Comparison of ENCODE assay signal across 8 cellular contexts in the genomic region with DNA sequence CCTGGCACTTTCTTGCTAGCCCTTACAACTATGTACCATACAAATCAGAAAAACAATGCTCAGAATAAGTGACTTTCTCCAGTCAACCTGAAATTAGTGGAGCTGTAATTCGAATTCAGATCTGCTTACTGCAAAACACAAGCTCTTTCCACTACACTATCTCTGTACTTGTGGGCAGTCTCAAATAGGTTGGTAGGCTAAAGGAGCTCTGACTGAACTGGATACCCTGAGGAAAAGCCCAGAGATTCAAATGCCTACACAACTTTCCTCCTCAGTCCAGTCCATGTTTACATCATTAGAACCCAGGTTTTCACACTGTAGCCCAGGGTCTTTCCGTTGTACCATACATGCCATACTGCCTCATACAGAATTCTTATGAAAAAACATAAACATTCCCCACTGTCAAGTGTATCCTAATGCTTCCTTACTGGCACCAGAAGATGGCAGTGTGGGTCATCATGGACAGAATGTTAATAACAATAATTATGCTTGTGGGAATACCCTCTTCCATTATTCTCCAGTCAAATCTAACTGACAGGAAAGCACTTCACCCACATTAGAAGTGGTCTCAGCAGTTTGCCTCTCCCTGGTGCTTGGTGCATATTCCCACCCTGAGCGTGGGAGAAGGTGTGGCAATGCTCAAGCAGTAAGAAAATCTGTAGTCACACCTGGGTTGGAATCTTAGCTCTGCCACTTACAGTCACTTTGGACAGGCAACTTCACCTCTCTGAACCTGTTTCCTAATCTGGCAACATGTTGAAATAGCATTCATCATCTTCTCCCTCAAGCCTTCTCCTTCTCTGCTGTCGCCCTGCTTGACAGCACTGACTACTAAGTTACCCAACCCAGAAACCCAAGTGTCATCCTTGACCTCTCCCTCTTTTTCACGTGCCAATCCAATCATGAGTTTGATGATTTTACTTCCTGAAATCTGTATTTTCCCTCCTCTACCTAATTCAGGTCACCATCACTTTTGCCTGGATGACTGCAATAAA. TPM values are rescaled to one million over a fixed set of nuclear protein-coding genes. Genes with fewer than 3 reads are reported as not detected.
DNase-seq lines count a peak whose midpoint lies in the region; ATAC-seq, FAIRE-seq and TF ChIP-seq lines count a peak whose summit lies in the region.

No MANE protein-coding gene starts in this region.

- POLR2A ChIA-PET in WTC11 (lab: Charles Lee), result no interaction called here

- ATAC-seq in WTC11 (peak; percentile 68), psoas muscle (peak in 3 of 4 donors; percentile 70 to 90 (median 77))

- H3K4me1 Mint-ChIP-seq in WTC11, result no peaks in the 10 kb centered on the region

- H3K4me3 ChIP-seq in psoas muscle, result no peak overlapping the region

- H3K27me3 Mint-ChIP-seq in WTC11 (ENCODE audit: low read depth), result peaks cover 7% of the 10 kb centered on the region; the same call in 1 of the 2 replicates

- peak; percentile 23; the same call in 1 of the 2 replicates for TF ChIP-seq CTCF in WTC11 (IDR thresholded peaks at IDR 0.05)
- peak; percentile 70 for TF ChIP-seq CTCF in psoas muscle (IDR thresholded peaks at IDR 0.05)

- H3K27ac ChIP-seq in psoas muscle, result no peak overlapping the region

- no peaks in the 10 kb centered on the region for H3K9me3 ChIP-seq in psoas muscle

- no peaks in the 10 kb centered on the region for H3K4me1 ChIP-seq in psoas muscle

- no peak for TF ChIP-seq POLR2A in GM12891 (IDR thresholded peaks at IDR 0.05; ENCODE audit: low read depth, low read length)

- H3K27ac Mint-ChIP-seq in WTC11, result no peak overlapping the region

- H3K9me3 Mint-ChIP-seq in WTC11, result no peaks in the 10 kb centered on the region

- no peaks in the 10 kb centered on the region for H3K27me3 ChIP-seq in psoas muscle (ENCODE audit: insufficient read depth in 3 of 3, low read length in 2 of 3)

- DNase-seq in AG20443 (ENCODE audit: low spot score), result peak; percentile 59
- no peak for DNase-seq in GM12891 (ENCODE audit: insufficient read length, low spot score)
- DNase-seq in NCI-H2171 (lab: John Stamatoyannopoulos, UW), result peak; percentile 23
- no peak for DNase-seq in WTC11 (ENCODE audit: low spot score)
- peak; percentile 37 for DNase-seq in globus pallidus (ENCODE audit: low spot score)
- DNase-seq in psoas muscle, result no peak
- DNase-seq in HuH-7.5 (ENCODE audit: low spot score), result no peak
- DNase-seq in activated effector memory CD4-positive, alpha-beta T cell treated with anti-CD3 and anti-CD28 coated beads, Interleukin-2, amount 50 U/mL, for 16 hours, result no peak

- H3K4me3 Mint-ChIP-seq in WTC11, result no peak overlapping the region

- no peaks in the 10 kb centered on the region for H3K36me3 ChIP-seq in psoas muscle (ENCODE audit: insufficient read depth in 1 of 2, low read depth in 1 of 2)

- peak; percentile 91 for FAIRE-seq in GM12891 (lab: Jason Lieb, UNC)

- H3K36me3 Mint-ChIP-seq in WTC11, result no peaks in the 10 kb centered on the region

- CTCF ChIA-PET in WTC11 (lab: Charles Lee), result interaction anchor here (0.6 to 2.5 kb wide), 8 partner anchors 9 to 1652 kb away, joined by 3 to 34 read pairs (median 3); no protein-coding TSS in a partner anchor

- WGBS in psoas muscle, 3 donors, result 33 to 38% (median 35%) methylated on average over 5 of the region's 5 CpGs

- intact Hi-C loops in psoas muscle (cut with DNase I), result loop anchor here (1.0 to 2.0 kb wide), 2 partner anchors 169 kb away; no protein-coding TSS in a partner anchor

TF ChIP-seq in GM12891, 5 proteins besides CTCF, POLR2A, EP300 and RAD21:
- TF ChIP-seq PAX5 (IDR thresholded peaks at IDR 0.05; ENCODE audit: insufficient read depth, low read length, severe bottlenecking) (no peak), POU2F2 (IDR thresholded peaks at IDR 0.05; ENCODE audit: low read depth, low read length) (no peak), POLR2AphosphoS5 (IDR thresholded peaks at IDR 0.05; ENCODE audit: low read depth, low read length) (no peak), TAF1 (IDR thresholded peaks at IDR 0.05; ENCODE audit: low read depth, low read length) (no peak), SPI1 (IDR thresholded peaks at IDR 0.05; ENCODE audit: low read depth, low read length) (no peak)

TF ChIP-seq in WTC11, 78 proteins besides CTCF, POLR2A, EP300 and RAD21 (continues in another document):
- no peak for TF ChIP-seq NFYB (CRISPR knock-in tag; conservative IDR thresholded peaks at IDR 0.05; ENCODE audit: low read depth)
- TF ChIP-seq ZNF671 (CRISPR knock-in tag; IDR thresholded peaks at IDR 0.05), result no peak
- no peak for TF ChIP-seq ZNF219 (CRISPR knock-in tag; IDR thresholded peaks at IDR 0.05; ENCODE audit: borderline replicate concordance)
- TF ChIP-seq GABPB1 (CRISPR knock-in tag; IDR thresholded peaks at IDR 0.05), result no peak
- TF ChIP-seq, protein P1, sequence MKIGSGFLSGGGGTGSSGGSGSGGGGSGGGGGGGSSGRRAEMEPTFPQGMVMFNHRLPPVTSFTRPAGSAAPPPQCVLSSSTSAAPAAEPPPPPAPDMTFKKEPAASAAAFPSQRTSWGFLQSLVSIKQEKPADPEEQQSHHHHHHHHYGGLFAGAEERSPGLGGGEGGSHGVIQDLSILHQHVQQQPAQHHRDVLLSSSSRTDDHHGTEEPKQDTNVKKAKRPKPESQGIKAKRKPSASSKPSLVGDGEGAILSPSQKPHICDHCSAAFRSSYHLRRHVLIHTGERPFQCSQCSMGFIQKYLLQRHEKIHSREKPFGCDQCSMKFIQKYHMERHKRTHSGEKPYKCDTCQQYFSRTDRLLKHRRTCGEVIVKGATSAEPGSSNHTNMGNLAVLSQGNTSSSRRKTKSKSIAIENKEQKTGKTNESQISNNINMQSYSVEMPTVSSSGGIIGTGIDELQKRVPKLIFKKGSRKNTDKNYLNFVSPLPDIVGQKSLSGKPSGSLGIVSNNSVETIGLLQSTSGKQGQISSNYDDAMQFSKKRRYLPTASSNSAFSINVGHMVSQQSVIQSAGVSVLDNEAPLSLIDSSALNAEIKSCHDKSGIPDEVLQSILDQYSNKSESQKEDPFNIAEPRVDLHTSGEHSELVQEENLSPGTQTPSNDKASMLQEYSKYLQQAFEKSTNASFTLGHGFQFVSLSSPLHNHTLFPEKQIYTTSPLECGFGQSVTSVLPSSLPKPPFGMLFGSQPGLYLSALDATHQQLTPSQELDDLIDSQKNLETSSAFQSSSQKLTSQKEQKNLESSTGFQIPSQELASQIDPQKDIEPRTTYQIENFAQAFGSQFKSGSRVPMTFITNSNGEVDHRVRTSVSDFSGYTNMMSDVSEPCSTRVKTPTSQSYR (CRISPR knock-in tag; IDR thresholded peaks at IDR 0.05), result no peak
- TF ChIP-seq RELA (CRISPR knock-in tag; IDR thresholded peaks at IDR 0.05; ENCODE audit: borderline replicate concordance), result no peak
- no peak for TF ChIP-seq ETV6 (CRISPR knock-in tag; IDR thresholded peaks at IDR 0.05)
- no peak for TF ChIP-seq NR2C2 (CRISPR knock-in tag; IDR thresholded peaks at IDR 0.05)
- TF ChIP-seq ELF4 (CRISPR knock-in tag; IDR thresholded peaks at IDR 0.05; ENCODE audit: low read depth), result no peak
- no peak for TF ChIP-seq PRRX2 (CRISPR knock-in tag; IDR thresholded peaks at IDR 0.05)
- TF ChIP-seq SOX15 (CRISPR knock-in tag; IDR thresholded peaks at IDR 0.05), result no peak
- TF ChIP-seq, protein P2, sequence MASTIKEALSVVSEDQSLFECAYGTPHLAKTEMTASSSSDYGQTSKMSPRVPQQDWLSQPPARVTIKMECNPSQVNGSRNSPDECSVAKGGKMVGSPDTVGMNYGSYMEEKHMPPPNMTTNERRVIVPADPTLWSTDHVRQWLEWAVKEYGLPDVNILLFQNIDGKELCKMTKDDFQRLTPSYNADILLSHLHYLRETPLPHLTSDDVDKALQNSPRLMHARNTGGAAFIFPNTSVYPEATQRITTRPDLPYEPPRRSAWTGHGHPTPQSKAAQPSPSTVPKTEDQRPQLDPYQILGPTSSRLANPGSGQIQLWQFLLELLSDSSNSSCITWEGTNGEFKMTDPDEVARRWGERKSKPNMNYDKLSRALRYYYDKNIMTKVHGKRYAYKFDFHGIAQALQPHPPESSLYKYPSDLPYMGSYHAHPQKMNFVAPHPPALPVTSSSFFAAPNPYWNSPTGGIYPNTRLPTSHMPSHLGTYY (CRISPR knock-in tag; IDR thresholded peaks at IDR 0.05), result no peak
- TF ChIP-seq TEAD1 (CRISPR knock-in tag; IDR thresholded peaks at IDR 0.05), result no peak
- no peak for TF ChIP-seq ATF1 (CRISPR knock-in tag; IDR thresholded peaks at IDR 0.05)
- no peak for TF ChIP-seq SMAD4 (CRISPR knock-in tag; IDR thresholded peaks at IDR 0.05)
- TF ChIP-seq, protein P3, sequence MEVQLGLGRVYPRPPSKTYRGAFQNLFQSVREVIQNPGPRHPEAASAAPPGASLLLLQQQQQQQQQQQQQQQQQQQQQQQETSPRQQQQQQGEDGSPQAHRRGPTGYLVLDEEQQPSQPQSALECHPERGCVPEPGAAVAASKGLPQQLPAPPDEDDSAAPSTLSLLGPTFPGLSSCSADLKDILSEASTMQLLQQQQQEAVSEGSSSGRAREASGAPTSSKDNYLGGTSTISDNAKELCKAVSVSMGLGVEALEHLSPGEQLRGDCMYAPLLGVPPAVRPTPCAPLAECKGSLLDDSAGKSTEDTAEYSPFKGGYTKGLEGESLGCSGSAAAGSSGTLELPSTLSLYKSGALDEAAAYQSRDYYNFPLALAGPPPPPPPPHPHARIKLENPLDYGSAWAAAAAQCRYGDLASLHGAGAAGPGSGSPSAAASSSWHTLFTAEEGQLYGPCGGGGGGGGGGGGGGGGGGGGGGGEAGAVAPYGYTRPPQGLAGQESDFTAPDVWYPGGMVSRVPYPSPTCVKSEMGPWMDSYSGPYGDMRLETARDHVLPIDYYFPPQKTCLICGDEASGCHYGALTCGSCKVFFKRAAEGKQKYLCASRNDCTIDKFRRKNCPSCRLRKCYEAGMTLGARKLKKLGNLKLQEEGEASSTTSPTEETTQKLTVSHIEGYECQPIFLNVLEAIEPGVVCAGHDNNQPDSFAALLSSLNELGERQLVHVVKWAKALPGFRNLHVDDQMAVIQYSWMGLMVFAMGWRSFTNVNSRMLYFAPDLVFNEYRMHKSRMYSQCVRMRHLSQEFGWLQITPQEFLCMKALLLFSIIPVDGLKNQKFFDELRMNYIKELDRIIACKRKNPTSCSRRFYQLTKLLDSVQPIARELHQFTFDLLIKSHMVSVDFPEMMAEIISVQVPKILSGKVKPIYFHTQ (CRISPR knock-in tag; IDR thresholded peaks at IDR 0.05), result no peak
- TF ChIP-seq, protein P4, sequence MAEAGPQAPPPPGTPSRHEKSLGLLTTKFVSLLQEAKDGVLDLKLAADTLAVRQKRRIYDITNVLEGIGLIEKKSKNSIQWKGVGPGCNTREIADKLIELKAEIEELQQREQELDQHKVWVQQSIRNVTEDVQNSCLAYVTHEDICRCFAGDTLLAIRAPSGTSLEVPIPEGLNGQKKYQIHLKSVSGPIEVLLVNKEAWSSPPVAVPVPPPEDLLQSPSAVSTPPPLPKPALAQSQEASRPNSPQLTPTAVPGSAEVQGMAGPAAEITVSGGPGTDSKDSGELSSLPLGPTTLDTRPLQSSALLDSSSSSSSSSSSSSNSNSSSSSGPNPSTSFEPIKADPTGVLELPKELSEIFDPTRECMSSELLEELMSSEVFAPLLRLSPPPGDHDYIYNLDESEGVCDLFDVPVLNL (CRISPR knock-in tag; IDR thresholded peaks at IDR 0.05; ENCODE audit: borderline replicate concordance, low read depth), result no peak

RNA-seq across cellular contexts. Expression of a gene that starts 14.4 kb away (rescaled TPM):
- polyA plus RNA-seq in GM12891 (2012; ENCODE audit: low read depth, missing spikeins), result 3.0 TPM
- 19.2 to 20.1 TPM (median 19.6 TPM) in 3 replicates for total RNA-seq in WTC11 (2021)
- total RNA-seq in psoas muscle, result 10 to 100 TPM; 29.9 to 39.1 (median 32.0) TPM
- 10 to 100 TPM; 14.7 to 35.6 (median 22.0) TPM for polyA plus RNA-seq in psoas muscle

Comparison
In these comparisons a context has a peak if more than half of its experiments do, and no peak if none do; other contexts are left out.
1. DNase-seq: peak in AG20443 (single experiment), NCI-H2171 (single experiment) and globus pallidus (single experiment); none in GM12891 (single experiment), WTC11 (single experiment), psoas muscle (0 of 2), HuH-7.5 (single experiment) and activated effector memory CD4-positive, alpha-beta T cell treated with anti-CD3 and anti-CD28 coated beads, Interleukin-2, amount 50 U/mL, for 16 hours (single experiment).